18 cellular contexts compared by ENCODE assay signal in genomic region chr1:19416145-19416544, GRCh38.
DNase-seq lines count a peak whose midpoint lies in the region; ATAC-seq and TF ChIP-seq lines count a peak whose summit lies in the region.
"Had no signal": no experiment of that assay in that cellular context is flagged by ENCODE, and none has a peak within 500 bp of the region (broad histone marks: within the 10 kb centered on the region; RNA-seq: fewer than 3 reads in every experiment).

No MANE protein-coding gene starts in this region.

- no peaks in the 10 kb centered on the region for H3K27me3 Mint-ChIP-seq in activated naive CD8-positive, alpha-beta T cell
- H3K27me3 Mint-ChIP-seq in activated naive CD8-positive, alpha-beta T cell treated with anti-CD3 and anti-CD28 coated beads, Interleukin-2, amount 50 U/mL, for 24 hours, result no peaks in the 10 kb centered on the region
- H3K27me3 Mint-ChIP-seq: activated naive CD8-positive, alpha-beta T cell treated with anti-CD3 and anti-CD28 coated beads, Interleukin-2, amount 10 ng/mL, durations not matched to agents 7 days and 5 days; central memory CD8-positive, alpha-beta T cell had no signal

- H3K4me1 ChIP-seq in esophagus (ENCODE audit: control insufficient read depth in 2 of 2, insufficient read depth in 2 of 2, low read length in 1 of 2), result peaks cover 2 to 11% of the 10 kb centered on the region in 2 donors
- H3K4me1 ChIP-seq in prostate gland (replicated peaks), result peaks cover under 1% of the 10 kb centered on the region

- H3K9me3 ChIP-seq in esophagus (ENCODE audit: control insufficient read depth in 2 of 2, insufficient read depth in 1 of 2, low read depth in 1 of 2, low read length in 1 of 2) (no peaks in the 10 kb centered on the region), prostate gland (no peaks in the 10 kb centered on the region)
- H3K9me3 ChIP-seq: right atrium auricular region, tibial nerve had no signal

- TF ChIP-seq POLR2A in prostate gland (IDR thresholded peaks at IDR 0.05) (no peak), lower leg skin (IDR thresholded peaks at IDR 0.05) (no peak)

- no peak overlapping the region for H3K4me3 Mint-ChIP-seq in activated naive CD8-positive, alpha-beta T cell
- no peak overlapping the region for H3K4me3 Mint-ChIP-seq in activated naive CD8-positive, alpha-beta T cell treated with anti-CD3 and anti-CD28 coated beads, Interleukin-2, amount 50 U/mL, for 24 hours
- H3K4me3 Mint-ChIP-seq: activated naive CD8-positive, alpha-beta T cell treated with anti-CD3 and anti-CD28 coated beads, Interleukin-2, amount 10 ng/mL, durations not matched to agents 7 days and 5 days; central memory CD8-positive, alpha-beta T cell; neural crest cell; T-helper 2 cell treated with Interferon-gamma antibody and Interleukin-4, amounts not matched to agents 5 μg/mL and 100 μg/mL, for 36 hours had no signal

- no peak for ATAC-seq in activated naive CD8-positive, alpha-beta T cell treated with anti-CD3 and anti-CD28 coated beads, Interleukin-2, amount 50 U/mL, for 24 hours
- ATAC-seq in GM21786 (IDR thresholded peaks at IDR 0.05; ENCODE audit: unreplicated experiment) (no peak), HG03432 (IDR thresholded peaks at IDR 0.05; ENCODE audit: unreplicated experiment) (no peak)

- H3K4me3 ChIP-seq in esophagus (ENCODE audit: low read depth in 1 of 2, low read length in 2 of 2), result no peak overlapping the region
- no peak overlapping the region for H3K4me3 ChIP-seq in prostate gland
- no peak overlapping the region for H3K4me3 ChIP-seq in lower leg skin (ENCODE audit: low read depth, poor library complexity, severe bottlenecking)
- H3K4me3 ChIP-seq: right atrium auricular region, tibial nerve had no signal

- H3K27ac Mint-ChIP-seq in activated naive CD8-positive, alpha-beta T cell, result peak overlapping the region; percentile 61
- no peak overlapping the region for H3K27ac Mint-ChIP-seq in activated naive CD8-positive, alpha-beta T cell treated with anti-CD3 and anti-CD28 coated beads, Interleukin-2, amount 50 U/mL, for 24 hours
- H3K27ac Mint-ChIP-seq: activated naive CD8-positive, alpha-beta T cell treated with anti-CD3 and anti-CD28 coated beads, Interleukin-2, amount 10 ng/mL, durations not matched to agents 7 days and 5 days; T-helper 2 cell treated with Interferon-gamma antibody and Interleukin-4, amounts not matched to agents 5 μg/mL and 100 μg/mL, for 36 hours had no signal

- intact Hi-C loops in prostate gland (cut with DNase I) (no loop called here), lower leg skin (cut with DNase I; ENCODE audit: low total_unique reads) (no loop called here)

- H3K9me3 Mint-ChIP-seq in activated naive CD8-positive, alpha-beta T cell (ENCODE audit: low read depth), result no peaks in the 10 kb centered on the region
- no peaks in the 10 kb centered on the region for H3K9me3 Mint-ChIP-seq in activated naive CD8-positive, alpha-beta T cell treated with anti-CD3 and anti-CD28 coated beads, Interleukin-2, amount 50 U/mL, for 24 hours
- H3K9me3 Mint-ChIP-seq: activated naive CD8-positive, alpha-beta T cell treated with anti-CD3 and anti-CD28 coated beads, Interleukin-2, amount 10 ng/mL, durations not matched to agents 7 days and 5 days; central memory CD8-positive, alpha-beta T cell; neural crest cell; T-helper 2 cell treated with Interferon-gamma antibody and Interleukin-4, amounts not matched to agents 5 μg/mL and 100 μg/mL, for 36 hours had no signal

- H3K27ac ChIP-seq in esophagus (ENCODE audit: low read depth in 2 of 2, low read length in 1 of 2) (peak overlapping the region; percentile 86 to 93), prostate gland (peak overlapping the region; percentile 60 to 61)
- H3K27ac ChIP-seq: tibial nerve had no signal

- H3K4me1 Mint-ChIP-seq in activated naive CD8-positive, alpha-beta T cell (ENCODE audit: low read depth), result peaks cover 66% of the 10 kb centered on the region
- peaks cover 45% of the 10 kb centered on the region for H3K4me1 Mint-ChIP-seq in activated naive CD8-positive, alpha-beta T cell treated with anti-CD3 and anti-CD28 coated beads, Interleukin-2, amount 50 U/mL, for 24 hours

- H3K36me3 ChIP-seq in esophagus (ENCODE audit: control insufficient read depth in 2 of 2, insufficient read depth in 2 of 2, low read length in 1 of 2) (peaks cover 3 to 10% of the 10 kb centered on the region in 2 donors), prostate gland (no peaks in the 10 kb centered on the region)

- whole genome bisulfite sequencing in esophagus, 2 donors, result 54 to 64% methylated on average over 5 of the region's 5 CpGs
- WGBS in prostate gland, result 74% methylated on average over 5 of the region's 5 CpGs
- 62 to 71% methylated on average over 5 of the region's 5 CpGs for WGBS in lower leg skin, 2 donors

- no peaks in the 10 kb centered on the region for H3K27me3 ChIP-seq in esophagus (ENCODE audit: control insufficient read depth in 1 of 2, insufficient read depth in 2 of 2, low read length in 2 of 2)
- no peaks in the 10 kb centered on the region for H3K27me3 ChIP-seq in prostate gland (replicated peaks; ENCODE audit: insufficient read depth)
- H3K27me3 ChIP-seq: right atrium auricular region, tibial nerve had no signal

- no peak for DNase-seq in activated naive CD8-positive, alpha-beta T cell treated with anti-CD3 and anti-CD28 coated beads, Interleukin-2, amount 50 U/mL, for 24 hours
- no peak for DNase-seq in prostate gland (ENCODE audit: low spot score)
- no peak for DNase-seq in superior temporal gyrus (ENCODE audit: extremely low spot score)
- no peak for DNase-seq in lower leg skin (ENCODE audit: low spot score in 2 of 2)
- DNase-seq: activated CD4-positive, CD25-positive, alpha-beta regulatory T cell treated with anti-CD3 and anti-CD28 coated beads, Interleukin-2, amount 50 U/mL, for 72 hours; activated naive CD8-positive, alpha-beta T cell treated with anti-CD3 and anti-CD28 coated beads, Interleukin-2, amount 10 ng/mL, durations not matched to agents 7 days and 5 days; activated T-cell treated with anti-CD3 and anti-CD28 coated beads for 4 hours; NCI-H1930; Right ventricle myocardium superior had no signal

- peaks cover 7% of the 10 kb centered on the region for H3K36me3 Mint-ChIP-seq in activated naive CD8-positive, alpha-beta T cell
- H3K36me3 Mint-ChIP-seq in activated naive CD8-positive, alpha-beta T cell treated with anti-CD3 and anti-CD28 coated beads, Interleukin-2, amount 50 U/mL, for 24 hours (ENCODE audit: low read depth), result peaks cover 34% of the 10 kb centered on the region

- no peak for TF ChIP-seq CTCF in prostate gland (IDR thresholded peaks at IDR 0.05)
- no peak for TF ChIP-seq CTCF in lower leg skin (IDR thresholded peaks at IDR 0.05)
